ENCODE assay signal across 8 cellular contexts in the genomic region with DNA sequence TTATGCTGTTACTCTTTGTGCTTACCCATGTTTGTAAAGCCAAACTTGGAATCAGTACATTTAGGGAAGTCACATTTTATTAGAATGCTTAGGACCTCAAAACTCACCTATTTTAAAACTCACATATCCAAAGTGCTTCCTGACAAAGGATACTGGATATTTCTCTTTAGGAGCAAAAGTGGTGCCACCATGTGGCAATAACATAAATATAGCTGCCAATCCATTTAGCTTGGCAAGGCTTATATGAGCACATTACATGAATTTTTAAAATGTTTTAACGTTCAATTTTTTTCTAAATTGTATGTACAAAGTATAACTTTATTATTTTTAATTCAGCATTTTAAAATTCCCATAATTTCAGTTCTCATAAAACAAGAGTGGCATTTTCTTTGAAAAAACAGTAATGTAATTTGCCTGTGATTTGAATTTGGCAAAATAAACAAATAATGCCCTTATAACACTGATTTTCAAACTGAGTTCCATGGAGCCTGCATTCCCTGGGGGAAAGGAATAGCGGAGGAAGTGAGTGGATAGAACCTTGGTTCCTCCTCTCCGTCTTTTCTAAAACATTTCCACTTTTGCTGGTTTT.
A peak's percentile ranks its signal among the peaks of the same experiment; 100 is the strongest.
DNase-seq lines count a peak whose midpoint lies in the region; ATAC-seq, FAIRE-seq and TF ChIP-seq lines count a peak whose summit lies in the region.

No MANE protein-coding gene starts in this region.

- peak overlapping the region; percentile 29 for H3K9ac ChIP-seq in OCI-LY3 (ENCODE audit: low read length)

- H3K27me3 ChIP-seq in OCI-LY3 (ENCODE audit: low read depth, low read length): no peaks in the 10 kb centered on the region
- H3K27me3 ChIP-seq in small intestine (ENCODE audit: control insufficient read depth in 2 of 2, insufficient read depth in 2 of 2, low read length in 2 of 2): no peaks in the 10 kb centered on the region

- no peak for ATAC-seq in HG03159 (IDR thresholded peaks at IDR 0.05; ENCODE audit: unreplicated experiment)
- no peak for ATAC-seq in HG02870 (IDR thresholded peaks at IDR 0.05; ENCODE audit: unreplicated experiment)

- peak overlapping the region; percentile 12; the same call in 1 of the 2 replicates for H3K27ac ChIP-seq in OCI-LY3 (ENCODE audit: low read length)
- no peak overlapping the region for H3K27ac ChIP-seq in small intestine (ENCODE audit: low read depth in 1 of 2, low read length in 1 of 2)

- H3K9me3 ChIP-seq in OCI-LY3 (ENCODE audit: insufficient read depth, low read length) (no peaks in the 10 kb centered on the region), small intestine (ENCODE audit: control insufficient read depth, low read depth) (no peaks in the 10 kb centered on the region)

- H3K36me3 ChIP-seq in OCI-LY3 (replicated peaks; ENCODE audit: low read depth, low read length) (no peaks in the 10 kb centered on the region), small intestine (ENCODE audit: control insufficient read depth in 2 of 2, insufficient read depth in 2 of 2, low read length in 2 of 2) (no peaks in the 10 kb centered on the region)

- H3K4me2 ChIP-seq in OCI-LY3 (ENCODE audit: low read length): peak overlapping the region; percentile 45

- no peaks in the 10 kb centered on the region for H4K20me1 ChIP-seq in OCI-LY3 (ENCODE audit: insufficient read depth, low read length)

- no peaks in the 10 kb centered on the region for H3K79me2 ChIP-seq in OCI-LY3 (ENCODE audit: low read length)

- WGBS in small intestine, 3 donors: 65 to 71% (median 65%) methylated on average over 3 of the region's 3 CpGs

- H2AFZ ChIP-seq in OCI-LY3 (ENCODE audit: low read depth, low read length): peak overlapping the region; percentile 61

- peak; percentile 73 for TF ChIP-seq CTCF in OCI-LY3 (IDR thresholded peaks at IDR 0.05; ENCODE audit: low read depth, low read length)

- peak; percentile 80 for FAIRE-seq in A204.1 (lab: Jason Lieb, UNC)
- FAIRE-seq in GM19239 (lab: Jason Lieb, UNC): peak; percentile 69
- FAIRE-seq in small intestine (lab: Jason Lieb, UNC): no peak

- no peak for DNase-seq in GM19239 (ENCODE audit: insufficient read length, low spot score)
- DNase-seq in fibroblast of peridontal ligament (ENCODE audit: extremely low read depth): peak; percentile 78
- peak; percentile 17 for DNase-seq in small intestine
- no peak for DNase-seq in activated effector memory CD4-positive, alpha-beta T cell treated with Interleukin-2 at 50 U/mL for 16 hours

- H3K4me3 ChIP-seq in OCI-LY3 (ENCODE audit: low read length) (0 out of 2 replicates have a peak overlapping the region, but pooled peaks have one; percentile 24), small intestine (ENCODE audit: low read depth in 1 of 2, low read length in 2 of 2) (no peak overlapping the region)

- H3K4me1 ChIP-seq in OCI-LY3 (ENCODE audit: low read length) (peaks cover 61% of the 10 kb centered on the region), small intestine (ENCODE audit: control insufficient read depth in 2 of 2, insufficient read depth in 1 of 2, low read depth in 1 of 2, low read length in 1 of 2) (no peaks in the 10 kb centered on the region)

Comparison
In these comparisons a context has a peak if more than half of its experiments do, and no peak if none do; other contexts are left out.
1. DNase-seq: peak in fibroblast of peridontal ligament (single experiment) and small intestine (single experiment); none in GM19239 (single experiment) and activated effector memory CD4-positive, alpha-beta T cell treated with Interleukin-2 at 50 U/mL for 16 hours (single experiment).